24 cellular contexts compared by ENCODE assay signal in genomic region chr19:31279436-31279765, GRCh38.
"Had no signal": no experiment of that assay in that cellular context is flagged by ENCODE, and none has a peak within 500 bp of the region (broad histone marks: within the 10 kb centered on the region; RNA-seq: fewer than 3 reads in every experiment).

No MANE protein-coding gene starts in this region.

- H3K27me3 ChIP-seq: MG63 had no signal

- FAIRE-seq: HTR-8/SVneo, RCC 7860 had no signal

- DNase-seq: Karpas-422, KBM-7, MG63, NCI-H1092, NCI-H1105 treated with DMSO at 0.1 percent for 48 hours, NCI-H1417 treated with DMSO at 0.1 percent for 48 hours, NCI-H146, NCI-H1694 treated with DMSO at 0.1 percent for 48 hours, NCI-H1930, NCI-H2081, NCI-H2107, NCI-H2171, NCI-H226, NCI-H446, NCI-H510A, NCI-H524 treated with DMSO at 0.1 percent for 48 hours, NCI-H69, NCI-H774, RPMI8226, SHP77, SK-N-SH had no signal

- H3K9ac ChIP-seq: SK-N-SH had no signal

- H3K27ac ChIP-seq: HL-60 had no signal

- H3K4me3 ChIP-seq: MG63 had no signal

- H3K4me2 ChIP-seq: SK-N-SH had no signal

- H3K9me3 ChIP-seq: MG63, SK-N-SH had no signal
